Comparison of ENCODE assay signal across 8 cellular contexts in genomic region chr5:177022386-177023246, GRCh38. TPM values are rescaled to one million over a fixed set of nuclear protein-coding genes. Genes with fewer than 3 reads are reported as not detected.
DNase-seq lines count a peak whose midpoint lies in the region; ATAC-seq and TF ChIP-seq lines count a peak whose summit lies in the region.

Gene ZNF346, plus strand, starts transcription at chr5:177022696. Its CDS starts 43 bp downstream, at chr5:177022739.

- H3K27ac ChIP-seq in RWPE1, result peak within 1 kb of the TSS; percentile 80

- H3K36me3 Mint-ChIP-seq in activated T-helper 17 cell treated with anti-CD3 and anti-CD28 coated beads, Interleukin-2, amount 50 U/mL, for 72 hours (ENCODE audit: low read depth), result peaks cover 29% of the 10 kb centered on the region
- H3K36me3 Mint-ChIP-seq in natural killer cell, result no peaks in the 10 kb centered on the region

- peak within 1 kb of the TSS; percentile 99 for H3K27ac Mint-ChIP-seq in activated T-helper 17 cell treated with anti-CD3 and anti-CD28 coated beads, Interleukin-2, amount 50 U/mL, for 72 hours
- H3K27ac Mint-ChIP-seq in natural killer cell, result peak within 1 kb of the TSS; percentile 95 to 96

- H3K4me3 Mint-ChIP-seq in activated T-helper 17 cell treated with anti-CD3 and anti-CD28 coated beads, Interleukin-2, amount 50 U/mL, for 72 hours, result peak within 1 kb of the TSS; percentile 95
- H3K4me3 Mint-ChIP-seq in natural killer cell, result peak within 1 kb of the TSS; percentile 98

- H3K27me3 Mint-ChIP-seq in activated T-helper 17 cell treated with anti-CD3 and anti-CD28 coated beads, Interleukin-2, amount 50 U/mL, for 72 hours, result no peaks in the 10 kb centered on the region
- no peaks in the 10 kb centered on the region for H3K27me3 Mint-ChIP-seq in natural killer cell (ENCODE audit: low read depth in 2 of 2)

- TF ChIP-seq CTCF in RWPE1 (conservative IDR thresholded peaks at IDR 0.05; ENCODE audit: low read depth) (peak; percentile 58), natural killer cell (IDR thresholded peaks at IDR 0.05) (peak; percentile 46)

- POLR2A ChIA-PET in RWPE1 (lab: Yijun Ruan, JAX; ENCODE audit: low non-redundant PET), result interaction anchor here (1.1 kb wide), 1 partner anchor 14 kb away, joined by 6 read pairs; no protein-coding TSS in a partner anchor

- intact Hi-C loops in natural killer cell (cut with micrococcal nuclease), result no loop called here

- peak; percentile 96 for ATAC-seq in activated T-helper 17 cell treated with anti-CD3 and anti-CD28 coated beads, Interleukin-2, amount 50 U/mL, for 72 hours (replicated peaks)
- peak; percentile 96 to 99 (median 97) for ATAC-seq in natural killer cell

- H3K4me1 Mint-ChIP-seq in activated T-helper 17 cell treated with anti-CD3 and anti-CD28 coated beads, Interleukin-2, amount 50 U/mL, for 72 hours, result peaks cover 28% of the 10 kb centered on the region
- peaks cover 38% of the 10 kb centered on the region in 2 donors for H3K4me1 Mint-ChIP-seq in natural killer cell

- CTCF ChIA-PET in RWPE1 (lab: Yijun Ruan, JAX), result interaction anchor here (0.5 to 1.0 kb wide), 6 partner anchors 15 to 650 kb away, joined by 3 to 6 read pairs (median 4); no protein-coding TSS in a partner anchor

- no peaks in the 10 kb centered on the region for H3K9me3 Mint-ChIP-seq in activated T-helper 17 cell treated with anti-CD3 and anti-CD28 coated beads, Interleukin-2, amount 50 U/mL, for 72 hours
- no peaks in the 10 kb centered on the region for H3K9me3 Mint-ChIP-seq in natural killer cell

- DNase-seq in EH (ENCODE audit: low read depth) (peak; percentile 93), GOT3 (lab: John Stamatoyannopoulos, UW) (peak; percentile 78), LoVo (ENCODE audit: low spot score) (peak; percentile 97), RWPE1 (ENCODE audit: low spot score) (peak; percentile 100), fibroblast of peridontal ligament (ENCODE audit: extremely low read depth) (peak; percentile 90), natural killer cell (peak; percentile 88)
- peak; percentile 78 to 92 (median 90) for DNase-seq in stimulated activated naive CD4-positive, alpha-beta T cell (lab: John Stamatoyannopoulos, UW)

RNA-seq across cellular contexts. Expression of gene ZNF346, which starts in this region (rescaled TPM):
- total RNA-seq in activated T-helper 17 cell treated with anti-CD3 and anti-CD28 coated beads, Interleukin-2, amount 50 U/mL, for 72 hours, result 10 to 100 TPM; 18.5 to 22.5 TPM
- total RNA-seq in natural killer cell, result 10 to 100 TPM; 20.2 to 27.9 (median 21.6) TPM

Comparison
In these comparisons a context has a peak if more than half of its experiments do, and no peak if none do; other contexts are left out.
1. Peak in every context shown above with its lines: DNase-seq, ATAC-seq and H3K27ac ChIP-seq.